25 cellular contexts compared by ENCODE assay signal in genomic region chr7:47119408-47119807, GRCh38.
"Had no signal": no experiment of that assay in that cellular context is flagged by ENCODE, and none has a peak within 500 bp of the region (broad histone marks: within the 10 kb centered on the region; RNA-seq: fewer than 3 reads in every experiment).

No MANE protein-coding gene starts in this region.

- H3K27me3 ChIP-seq: brain microvascular endothelial cell, hepatocyte, pancreas had no signal

- H3K4me1 ChIP-seq: pancreas, prostate gland had no signal

- H3K27ac ChIP-seq: brain microvascular endothelial cell, hepatocyte, pancreas, prostate gland, VCaP had no signal

- H3K4me3 ChIP-seq: hepatocyte, pancreas, prostate gland had no signal

- ATAC-seq: esophagus mucosa; left cardiac atrium; naive thymus-derived CD8-positive, alpha-beta T cell; pancreas had no signal

- DNase-seq: activated CD4-positive, alpha-beta T cell treated with anti-CD3 and anti-CD28 coated beads for 4 hours; activated CD4-positive, alpha-beta T cell treated with anti-CD3 and anti-CD28 coated beads, Interleukin-2, amount 50 U/mL, for 48 hours; activated CD8-positive, alpha-beta memory T cell treated with anti-CD3 and anti-CD28 coated beads for 24 hours; activated effector memory CD4-positive, alpha-beta T cell treated with Interleukin-2 at 50 U/mL for 16 hours; activated naive CD4-positive, alpha-beta T cell treated with Interleukin-2 at 50 U/mL for 16 hours; brain microvascular endothelial cell; central memory CD4-positive, alpha-beta T cell; endodermal cell; glutamatergic neuron; islet precursor cell; left cardiac atrium; mammary epithelial cell; naive thymus-derived CD8-positive, alpha-beta T cell; nucleus accumbens; pancreas; stimulated activated naive CD4-positive, alpha-beta T cell; T-helper 9 cell; trophoblast cell had no signal

- H3K9me3 ChIP-seq: pancreas, prostate gland had no signal

- FAIRE-seq: astrocyte, frontal cortex, pancreas, TTC549 had no signal

- H3K36me3 ChIP-seq: brain microvascular endothelial cell, pancreas, prostate gland had no signal
